In genomic region chr6:161094904-161095440, GRCh38 we compare ENCODE assay signal across 21 cellular contexts.
DNase-seq lines count a peak whose midpoint lies in the region; ATAC-seq and TF ChIP-seq lines count a peak whose summit lies in the region.
"Had no signal": no experiment of that assay in that cellular context is flagged by ENCODE, and none has a peak within 500 bp of the region (broad histone marks: within the 10 kb centered on the region; RNA-seq: fewer than 3 reads in every experiment).

No MANE protein-coding gene starts in this region.

- no peak for TF ChIP-seq CTCF in RWPE2 (IDR thresholded peaks at IDR 0.05; ENCODE audit: poor library complexity, severe bottlenecking)
- TF ChIP-seq CTCF in glutamatergic neuron (IDR thresholded peaks at IDR 0.05; ENCODE audit: partially characterized antibody, unreplicated experiment), result no peak

- H3K36me3 ChIP-seq in RWPE2 (ENCODE audit: low read depth), result peaks cover 91% of the 10 kb centered on the region

- peaks cover 25% of the 10 kb centered on the region for H3K4me1 ChIP-seq in RWPE2 (ENCODE audit: insufficient read depth, poor library complexity, severe bottlenecking)

- H3K36me3 Mint-ChIP-seq in glutamatergic neuron (ENCODE audit: unreplicated experiment), result no peaks in the 10 kb centered on the region

- peaks cover 2% of the 10 kb centered on the region for H3K27me3 Mint-ChIP-seq in glutamatergic neuron (ENCODE audit: unreplicated experiment)
- H3K27me3 Mint-ChIP-seq: activated CD8-positive, alpha-beta memory T cell treated with anti-CD3 and anti-CD28 coated beads, Interleukin-2, amount 10 ng/mL, durations not matched to agents 7 days and 5 days; dendritic cell treated with granulocyte-macrophage colony-stimulating factor and Interleukin-4, amounts not matched to agents 40 ng/mL and 50 ng/mL, for 4 days; stimulated activated naive CD8-positive, alpha-beta T cell treated with anti-CD3 and anti-CD28 coated beads, Interleukin-15, Interleukin-2, amounts not matched to agents 100 ng/mL and 50 ng/mL, for 24 hours had no signal

- H3K4me1 Mint-ChIP-seq in glutamatergic neuron (ENCODE audit: low read depth, unreplicated experiment), result peaks cover 7% of the 10 kb centered on the region

- H3K27ac ChIP-seq in RWPE2 (ENCODE audit: poor library complexity, severe bottlenecking), result no peak overlapping the region
- H3K27ac ChIP-seq: C4-2B, HL-60 had no signal

- no peaks in the 10 kb centered on the region for H3K9me3 Mint-ChIP-seq in glutamatergic neuron (ENCODE audit: unreplicated experiment)
- H3K9me3 Mint-ChIP-seq: activated T-helper 1 cell treated with anti-CD3 and anti-CD28 coated beads, Interleukin-12 subunit alpha, Interleukin-12 subunit beta, Interleukin-2, Interleukin-4 antibody, amounts not matched to agents 30 ng/mL and 10 ng/mL and 1 ng/mL, durations not matched to agents 14 hours and 24 hours and 36 hours; dendritic cell treated with granulocyte-macrophage colony-stimulating factor and Interleukin-4, amounts not matched to agents 40 ng/mL and 50 ng/mL, for 4 days; stimulated activated naive CD8-positive, alpha-beta T cell treated with anti-CD3 and anti-CD28 coated beads, Interleukin-15, Interleukin-2, amounts not matched to agents 100 ng/mL and 50 ng/mL, for 24 hours had no signal

- H3K27me3 ChIP-seq in RWPE2 (ENCODE audit: insufficient read depth, poor library complexity, severe bottlenecking), result no peaks in the 10 kb centered on the region

- no peaks in the 10 kb centered on the region for H3K9me3 ChIP-seq in RWPE2 (ENCODE audit: severe bottlenecking)

- peak; percentile 37; the same call in 2 of the 3 replicates for ATAC-seq in RWPE2 (ENCODE audit: low read depth)
- no peak for ATAC-seq in GM18909 (IDR thresholded peaks at IDR 0.05; ENCODE audit: poor library complexity, unreplicated experiment)
- ATAC-seq: activated CD8-positive, alpha-beta memory T cell treated with anti-CD3 and anti-CD28 coated beads, Interleukin-2, amount 10 ng/mL, durations not matched to agents 7 days and 5 days had no signal

- DNase-seq in ELR (ENCODE audit: low read depth), result peak; percentile 37
- peak; percentile 25 for DNase-seq in HPDE6-E6E7 (ENCODE audit: extremely low spot score)
- DNase-seq in RWPE2 (ENCODE audit: low spot score), result no peak
- no peak for DNase-seq in glutamatergic neuron
- DNase-seq in NCI-H345 treated with DMSO at 0.1 percent for 48 hours (lab: John Stamatoyannopoulos, UW; ENCODE audit: unreplicated experiment), result no peak
- DNase-seq in GF-D8 (lab: John Stamatoyannopoulos, UW), result no peak
- DNase-seq: activated CD4-positive, alpha-beta T cell treated with anti-CD3 and anti-CD28 coated beads, Interleukin-2, amount 50 U/mL, for 1 hour; activated CD8-positive, alpha-beta memory T cell treated with anti-CD3 and anti-CD28 coated beads, Interleukin-2, amount 10 ng/mL, durations not matched to agents 7 days and 5 days; activated naive CD4-positive, alpha-beta T cell treated with anti-CD3 and anti-CD28 coated beads, Interleukin-2, amount 50 U/mL, for 16 hours; aorta; caudate nucleus; NCI-H1436 treated with DMSO at 0.1 percent for 48 hours; NCI-H510A treated with DMSO at 0.1 percent for 48 hours; NK-92 treated with Interleukin-12 subunit alpha and Interleukin-12 subunit beta, amount 100 ng/mL, for 24 hours; T-helper 9 cell had no signal

- no peak overlapping the region for H3K4me3 Mint-ChIP-seq in glutamatergic neuron (ENCODE audit: unreplicated experiment)
- H3K4me3 Mint-ChIP-seq: activated CD8-positive, alpha-beta memory T cell treated with anti-CD3 and anti-CD28 coated beads, Interleukin-2, amount 10 ng/mL, durations not matched to agents 7 days and 5 days; activated T-helper 1 cell treated with anti-CD3 and anti-CD28 coated beads, Interleukin-12 subunit alpha, Interleukin-12 subunit beta, Interleukin-2, Interleukin-4 antibody, amounts not matched to agents 30 ng/mL and 10 ng/mL and 1 ng/mL, durations not matched to agents 14 hours and 24 hours and 36 hours; dendritic cell treated with granulocyte-macrophage colony-stimulating factor and Interleukin-4, amounts not matched to agents 40 ng/mL and 50 ng/mL, for 4 days; stimulated activated naive CD8-positive, alpha-beta T cell treated with anti-CD3 and anti-CD28 coated beads, Interleukin-15, Interleukin-2, amounts not matched to agents 100 ng/mL and 50 ng/mL, for 24 hours had no signal

- H3K4me3 ChIP-seq in RWPE2 (ENCODE audit: severe bottlenecking), result no peak overlapping the region

- H3K27ac Mint-ChIP-seq in glutamatergic neuron (ENCODE audit: unreplicated experiment), result peak overlapping the region; percentile 19
- H3K27ac Mint-ChIP-seq: activated CD8-positive, alpha-beta memory T cell treated with anti-CD3 and anti-CD28 coated beads, Interleukin-2, amount 10 ng/mL, durations not matched to agents 7 days and 5 days; activated T-helper 1 cell treated with anti-CD3 and anti-CD28 coated beads, Interleukin-12 subunit alpha, Interleukin-12 subunit beta, Interleukin-2, Interleukin-4 antibody, amounts not matched to agents 30 ng/mL and 10 ng/mL and 1 ng/mL, durations not matched to agents 14 hours and 24 hours and 36 hours; dendritic cell treated with granulocyte-macrophage colony-stimulating factor and Interleukin-4, amounts not matched to agents 40 ng/mL and 50 ng/mL, for 4 days; stimulated activated naive CD8-positive, alpha-beta T cell treated with anti-CD3 and anti-CD28 coated beads, Interleukin-15, Interleukin-2, amounts not matched to agents 100 ng/mL and 50 ng/mL, for 24 hours had no signal

Comparison
In these comparisons a context has a peak if more than half of its experiments do, and no peak if none do; other contexts are left out.
1. DNase-seq: peak in ELR (single experiment) and HPDE6-E6E7 (single experiment); none in RWPE2 (single experiment), glutamatergic neuron (single experiment), NCI-H345 treated with DMSO at 0.1 percent for 48 hours (single experiment) and GF-D8 (single experiment).